ENCODE assay signal across 23 cellular contexts in genomic region chr2:72779495-72779894, GRCh38.
"Had no signal": no experiment of that assay in that cellular context is flagged by ENCODE, and none has a peak within 500 bp of the region (broad histone marks: within the 10 kb centered on the region; RNA-seq: fewer than 3 reads in every experiment).

No MANE protein-coding gene starts in this region.

- H3K27ac ChIP-seq: ascending aorta, breast epithelium had no signal

- DNase-seq: activated CD4-positive, alpha-beta memory T cell treated with anti-CD3 and anti-CD28 coated beads for 36 hours; activated CD4-positive, alpha-beta T cell treated with anti-CD3 and anti-CD28 coated beads for 36 hours; activated CD4-positive, alpha-beta T cell treated with anti-CD3 and anti-CD28 coated beads, Interleukin-2, amount 10 ng/mL, durations not matched to agents 24 days and 14 days; activated CD4-positive, CD25-positive, alpha-beta regulatory T cell; activated CD4-positive, CD25-positive, alpha-beta regulatory T cell treated with anti-CD3 and anti-CD28 coated beads, Interleukin-2, amount 50 U/mL, for 72 hours; activated CD8-positive, alpha-beta memory T cell treated with anti-CD3 and anti-CD28 coated beads, Interleukin-2, amount 10 ng/mL, durations not matched to agents 7 days and 5 days; activated CD8-positive, alpha-beta memory T cell treated with anti-CD3 and anti-CD28 coated beads, Interleukin-2, amount 50 U/mL, for 4 hours; activated CD8-positive, alpha-beta T cell treated with anti-CD3 and anti-CD28 coated beads, Interleukin-2, amount 10 ng/mL, durations not matched to agents 7 days and 5 days; activated effector memory CD4-positive, alpha-beta T cell treated with anti-CD3 and anti-CD28 coated beads, Interleukin-2, amount 50 U/mL, for 16 hours; activated naive CD4-positive, alpha-beta T cell treated with anti-CD3 and anti-CD28 coated beads for 36 hours; activated naive CD8-positive, alpha-beta T cell treated with anti-CD3 and anti-CD28 coated beads for 36 hours; activated T-cell treated with anti-CD3 and anti-CD28 coated beads, Interleukin-2, amount 50 U/mL, for 1 hour; activated T-cell treated with anti-CD3 and anti-CD28 coated beads, Interleukin-2, amount 50 U/mL, for 48 hours; cortex of kidney; effector CD8-positive, alpha-beta T cell; foreskin fibroblast; head of caudate nucleus; T-helper 1 cell; T-helper 2 cell had no signal

- H3K9me3 ChIP-seq: ascending aorta, breast epithelium had no signal

- ATAC-seq: activated CD4-positive, alpha-beta T cell treated with anti-CD3 and anti-CD28 coated beads for 36 hours; activated CD8-positive, alpha-beta memory T cell treated with anti-CD3 and anti-CD28 coated beads, Interleukin-2, amount 10 ng/mL, durations not matched to agents 7 days and 5 days; activated CD8-positive, alpha-beta T cell treated with anti-CD3 and anti-CD28 coated beads, Interleukin-2, amount 10 ng/mL, durations not matched to agents 7 days and 5 days; esophagus mucosa had no signal

- H3K4me1 ChIP-seq: breast epithelium had no signal

- H3K4me3 ChIP-seq: ascending aorta, breast epithelium, cardiac muscle cell had no signal

- H3K27me3 ChIP-seq: ascending aorta, breast epithelium, cardiac muscle cell had no signal

- H3K36me3 ChIP-seq: breast epithelium, cardiac muscle cell had no signal
